18 cellular contexts compared by ENCODE assay signal in the genomic region with DNA sequence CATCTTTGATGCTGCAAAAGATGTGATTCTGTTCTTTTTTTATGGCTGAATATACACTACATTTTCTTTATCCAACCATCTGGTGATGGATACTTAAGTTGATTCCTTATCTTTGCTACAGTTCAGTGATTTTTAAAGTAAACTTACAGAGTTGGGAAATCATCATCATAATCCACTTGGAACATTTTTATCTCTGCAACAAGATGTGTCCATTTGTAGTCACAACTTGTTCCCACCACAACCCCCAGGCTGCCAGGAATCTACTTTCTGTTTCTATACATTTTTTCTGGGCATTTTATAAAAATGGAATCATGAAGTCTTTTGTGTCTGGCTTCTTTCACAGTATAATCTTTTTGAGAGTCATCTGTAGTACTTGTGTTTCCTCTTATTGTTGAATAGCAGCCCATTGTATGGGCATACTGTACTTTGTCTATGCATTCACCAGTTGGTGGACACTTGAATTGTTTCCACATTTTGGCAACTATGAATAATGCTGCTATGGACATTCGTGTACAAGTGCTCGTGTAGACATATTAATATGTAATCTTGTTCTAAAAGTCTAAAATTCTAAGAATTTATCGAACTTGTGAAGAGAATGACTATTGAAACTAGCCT.
A peak's percentile ranks its signal among the peaks of the same experiment; 100 is the strongest.
DNase-seq lines count a peak whose midpoint lies in the region; ATAC-seq and TF ChIP-seq lines count a peak whose summit lies in the region.
"Had no signal": no experiment of that assay in that cellular context is flagged by ENCODE, and none has a peak within 500 bp of the region (broad histone marks: within the 10 kb centered on the region; RNA-seq: fewer than 3 reads in every experiment).

No MANE protein-coding gene starts in this region.

- peaks cover 4% of the 10 kb centered on the region for H3K9me3 Mint-ChIP-seq in chondrocyte (ENCODE audit: low read depth)
- no peaks in the 10 kb centered on the region for H3K9me3 Mint-ChIP-seq in osteocyte (ENCODE audit: unreplicated experiment)

- H2AK9ac ChIP-seq in IMR-90 (replicated peaks; ENCODE audit: low read depth, low read length, poor library complexity): no peak overlapping the region

- H4K20me1 ChIP-seq in IMR-90 (ENCODE audit: insufficient read depth, low read length): no peaks in the 10 kb centered on the region

- H3K79me1 ChIP-seq in IMR-90 (ENCODE audit: low read depth in 1 of 2, low read length in 2 of 2): no peaks in the 10 kb centered on the region
- H3K79me1 ChIP-seq in trophoblast cell (ENCODE audit: low read length): no peaks in the 10 kb centered on the region

- no peak overlapping the region for H2AFZ ChIP-seq in IMR-90 (replicated peaks; ENCODE audit: low read length, poor library complexity)
- no peak overlapping the region for H2AFZ ChIP-seq in trophoblast cell (ENCODE audit: insufficient read depth, low read length, poor library complexity)

- no peak overlapping the region for H3K56ac ChIP-seq in IMR-90 (ENCODE audit: extremely low read depth, insufficient read depth, low read length)

- H3K79me2 ChIP-seq in trophoblast cell (ENCODE audit: control insufficient read depth, insufficient read depth, low read length, poor library complexity): no peaks in the 10 kb centered on the region

- TF ChIP-seq RAD21 in IMR-90 (IDR thresholded peaks at IDR 0.05; ENCODE audit: low read length): no peak

- H2AK5ac ChIP-seq in IMR-90 (ENCODE audit: low read depth, low read length): no peak overlapping the region
- no peak overlapping the region for H2AK5ac ChIP-seq in trophoblast cell (ENCODE audit: low read length)

- H3K4me1 Mint-ChIP-seq in chondrocyte (ENCODE audit: low read depth) (peaks cover 61% of the 10 kb centered on the region), osteocyte (ENCODE audit: unreplicated experiment) (peaks cover 57% of the 10 kb centered on the region)

- BruUV-seq in IMR-90 (replicated peaks; lab: Mats Ljungman, UMichigan): no TSS peak

- no peak overlapping the region for H3K4ac ChIP-seq in IMR-90 (ENCODE audit: low read depth, low read length)
- H3K4ac ChIP-seq in trophoblast cell (ENCODE audit: low read depth, low read length): no peak overlapping the region

- H2BK12ac ChIP-seq in trophoblast cell (ENCODE audit: low read length): no peak overlapping the region

- H3K4me2 ChIP-seq in IMR-90 (ENCODE audit: low read depth, low read length) (no peak overlapping the region), trophoblast cell (ENCODE audit: low read length) (no peak overlapping the region)

- H4K8ac ChIP-seq in IMR-90 (ENCODE audit: low read depth in 2 of 2, low read length in 2 of 2) (no peak overlapping the region), trophoblast cell (ENCODE audit: low read depth, low read length) (no peak overlapping the region)

- H3K27ac ChIP-seq in IMR-90 (ENCODE audit: insufficient read depth, low read length): no peak overlapping the region
- no peak overlapping the region for H3K27ac ChIP-seq in WERI-Rb-1
- H3K27ac ChIP-seq in trophoblast cell (ENCODE audit: low read depth, low read length): no peak overlapping the region
- H3K27ac ChIP-seq in left lung: no peak overlapping the region

- H3K36me3 Mint-ChIP-seq in chondrocyte (ENCODE audit: low read depth): no peaks in the 10 kb centered on the region
- H3K36me3 Mint-ChIP-seq in osteocyte (ENCODE audit: unreplicated experiment): no peaks in the 10 kb centered on the region

- no peak overlapping the region for H2BK20ac ChIP-seq in IMR-90 (ENCODE audit: low read depth, low read length)

- dilution Hi-C loops in IMR-90 (cut with HindIII; ENCODE audit: low sequenced_read_pairs, unreplicated experiment): no loop called here

- H4K91ac ChIP-seq in IMR-90 (ENCODE audit: insufficient read depth, low read depth, low read length) (no peak overlapping the region), trophoblast cell (ENCODE audit: low read depth, low read length) (no peak overlapping the region)

- TF ChIP-seq CTCF in IMR-90 (conservative IDR thresholded peaks at IDR 0.05; ENCODE audit: low read depth, low read length): no peak
- TF ChIP-seq CTCF in chondrocyte (IDR thresholded peaks at IDR 0.05): no peak
- no peak for TF ChIP-seq CTCF in fibroblast of villous mesenchyme (IDR thresholded peaks at IDR 0.05; ENCODE audit: insufficient read depth, low read depth, low read length)
- TF ChIP-seq CTCF in osteocyte (IDR thresholded peaks at IDR 0.05): no peak
- TF ChIP-seq CTCF in WERI-Rb-1 (IDR thresholded peaks at IDR 0.05; ENCODE audit: low read depth, low read length): no peak
- no peak for TF ChIP-seq CTCF in left lung (IDR thresholded peaks at IDR 0.05)

- H3K4me3 Mint-ChIP-seq in chondrocyte (ENCODE audit: unreplicated experiment) (no peak overlapping the region), osteocyte (ENCODE audit: unreplicated experiment) (no peak overlapping the region)
- H3K4me3 Mint-ChIP-seq: CD4-positive, alpha-beta T cell had no signal

- H3K23ac ChIP-seq in IMR-90 (ENCODE audit: low read depth, low read length) (no peak overlapping the region), trophoblast cell (ENCODE audit: low read length) (no peak overlapping the region)

- in situ Hi-C loops in IMR-90 (cut with MboI; ENCODE audit: low sequenced_read_pairs): no loop called here

- DNase-seq in IMR-90 (peak; percentile 67), chondrocyte (ENCODE audit: low spot score) (no peak), fibroblast of villous mesenchyme (ENCODE audit: low read depth) (peak; percentile 96), osteocyte (ENCODE audit: extremely low spot score, unreplicated experiment) (no peak), NCI-H187 (lab: John Stamatoyannopoulos, UW) (no peak), WERI-Rb-1 (no peak), trophoblast cell (no peak), left lung (no peak)
- DNase-seq: 8988T; BE2C; CD4-positive, alpha-beta T cell; Karpas-422; MG63; NCI-H1105; NCI-H1694 treated with DMSO at 0.1 percent for 48 hours; NCI-H446 treated with DMSO at 0.1 percent for 48 hours; NK-92 treated with Interleukin-12 subunit alpha and Interleukin-12 subunit beta, amount 100 ng/mL, for 24 hours; SHP77 treated with DMSO at 0.1 percent for 48 hours had no signal

- H3K18ac ChIP-seq in IMR-90 (ENCODE audit: low read depth, low read length) (peak overlapping the region; percentile 55; the same call in 1 of the 2 replicates), trophoblast cell (ENCODE audit: low read length) (no peak overlapping the region)

- no peak overlapping the region for H4K12ac ChIP-seq in trophoblast cell (ENCODE audit: low read depth, low read length)

- no peaks in the 10 kb centered on the region for H3K27me3 Mint-ChIP-seq in chondrocyte (ENCODE audit: low read depth)
- no peaks in the 10 kb centered on the region for H3K27me3 Mint-ChIP-seq in osteocyte (ENCODE audit: unreplicated experiment)
- H3K27me3 Mint-ChIP-seq: CD4-positive, alpha-beta T cell had no signal

- CTCF ChIA-PET in IMR-90 (lab: Yijun Ruan, JAX): no interaction called here

- H3K14ac ChIP-seq in IMR-90 (replicated peaks; ENCODE audit: low read depth, low read length) (no peak overlapping the region), trophoblast cell (ENCODE audit: low read length) (no peak overlapping the region)

- H2BK15ac ChIP-seq in IMR-90 (ENCODE audit: low read depth, low read length): no peak overlapping the region

- intact Hi-C loops in IMR-90 (cut with micrococcal nuclease) (loop anchor here (5.0 kb wide), 1 partner anchor 172 kb away; no protein-coding TSS in a partner anchor), left lung (cut with DNase I) (no loop called here)

- H2BK120ac ChIP-seq in IMR-90 (ENCODE audit: low read depth, low read length): no peak overlapping the region
- H2BK120ac ChIP-seq in trophoblast cell (ENCODE audit: insufficient read depth, low read length, poor library complexity): no peak overlapping the region

- H3K27me3 ChIP-seq in IMR-90 (ENCODE audit: control insufficient read depth, insufficient read depth, low read length): no peaks in the 10 kb centered on the region; the same call in 1 of the 2 replicates
- peaks cover 15% of the 10 kb centered on the region for H3K27me3 ChIP-seq in WERI-Rb-1 (ENCODE audit: insufficient read depth, low read depth, severe bottlenecking)
- H3K27me3 ChIP-seq in trophoblast cell (ENCODE audit: insufficient read depth, low read length): no peaks in the 10 kb centered on the region
- H3K27me3 ChIP-seq in left lung: no peaks in the 10 kb centered on the region
- H3K27me3 ChIP-seq: MG63 had no signal

- no peak for TF ChIP-seq POLR2A in IMR-90 (IDR thresholded peaks at IDR 0.05; ENCODE audit: low read depth, low read length)

- ATAC-seq in IMR-90 (ENCODE audit: low read depth): no peak
- no peak for ATAC-seq in left lung

- H3K9ac ChIP-seq in IMR-90 (ENCODE audit: low read depth, low read length) (no peak overlapping the region), trophoblast cell (ENCODE audit: low read length) (no peak overlapping the region)

- H3K9me3 ChIP-seq in IMR-90 (ENCODE audit: control insufficient read depth, insufficient read depth, low read length) (no peaks in the 10 kb centered on the region), WERI-Rb-1 (ENCODE audit: severe bottlenecking) (no peaks in the 10 kb centered on the region), trophoblast cell (ENCODE audit: insufficient read depth, low read depth, low read length) (no peaks in the 10 kb centered on the region), left lung (peaks cover 0 to 9% of the 10 kb centered on the region in 2 donors)
- H3K9me3 ChIP-seq: BE2C, MG63 had no signal

- H3K4me3 ChIP-seq in IMR-90 (ENCODE audit: insufficient read depth, low read depth, low read length) (no peak overlapping the region), fibroblast of villous mesenchyme (ENCODE audit: low read depth, low read length) (no peak overlapping the region), WERI-Rb-1 (ENCODE audit: low read depth, low read length) (no peak overlapping the region), trophoblast cell (ENCODE audit: low read depth, low read length) (no peak overlapping the region), left lung (no peak overlapping the region)
- H3K4me3 ChIP-seq: MG63 had no signal

- POLR2A ChIA-PET in IMR-90 (lab: Charles Lee; ENCODE audit: unreplicated experiment): no interaction called here

- H3K27ac Mint-ChIP-seq in chondrocyte (ENCODE audit: unreplicated experiment): peak overlapping the region; percentile 60
- peak overlapping the region; percentile 87 for H3K27ac Mint-ChIP-seq in osteocyte (ENCODE audit: unreplicated experiment)
- H3K27ac Mint-ChIP-seq: CD4-positive, alpha-beta T cell had no signal

- H3K4me1 ChIP-seq in IMR-90 (ENCODE audit: control insufficient read depth, insufficient read depth, low read length): peaks cover 17% of the 10 kb centered on the region
- no peaks in the 10 kb centered on the region for H3K4me1 ChIP-seq in trophoblast cell (ENCODE audit: control insufficient read depth in 1 of 2, insufficient read depth in 2 of 2, low read length in 2 of 2)
- H3K4me1 ChIP-seq in left lung: peaks cover 0 to 14% of the 10 kb centered on the region in 2 donors
- H3K4me1 ChIP-seq: BE2C had no signal

- H3K36me3 ChIP-seq in IMR-90 (ENCODE audit: control insufficient read depth, insufficient read depth, low read length) (no peaks in the 10 kb centered on the region), WERI-Rb-1 (no peaks in the 10 kb centered on the region), trophoblast cell (ENCODE audit: control insufficient read depth in 1 of 2, insufficient read depth in 2 of 2, low read length in 2 of 2) (no peaks in the 10 kb centered on the region), left lung (no peaks in the 10 kb centered on the region)
- H3K36me3 ChIP-seq: BE2C, MG63 had no signal

- H3K9me1 ChIP-seq in IMR-90 (ENCODE audit: insufficient read depth, low read length): peaks cover 12% of the 10 kb centered on the region

- WGBS in IMR-90 (ENCODE audit: extremely low coverage in 2 of 2, insufficient read length in 1 of 2), 2 experiments: no CpG with 5 or more reads among the region's 3 CpGs
- WGBS in trophoblast cell (ENCODE audit: extremely low coverage, insufficient coverage, insufficient read length): no CpG with 5 or more reads among the region's 3 CpGs

- no peak overlapping the region for H4K5ac ChIP-seq in IMR-90 (ENCODE audit: low read depth, low read length)

- H2BK5ac ChIP-seq in IMR-90 (ENCODE audit: low read depth, low read length, poor library complexity, severe bottlenecking) (no peak overlapping the region), trophoblast cell (ENCODE audit: low read depth, low read length, poor library complexity) (no peak overlapping the region)

Comparison
In these comparisons a context has a peak if more than half of its experiments do, and no peak if none do; other contexts are left out.
1. DNase-seq: peak in IMR-90 (single experiment) and fibroblast of villous mesenchyme (single experiment); none in chondrocyte (single experiment), osteocyte (single experiment), NCI-H187 (0 of 2), WERI-Rb-1 (single experiment), trophoblast cell (0 of 2) and left lung (0 of 2).